ENCODE assay signal across 8 cellular contexts in the genomic region with DNA sequence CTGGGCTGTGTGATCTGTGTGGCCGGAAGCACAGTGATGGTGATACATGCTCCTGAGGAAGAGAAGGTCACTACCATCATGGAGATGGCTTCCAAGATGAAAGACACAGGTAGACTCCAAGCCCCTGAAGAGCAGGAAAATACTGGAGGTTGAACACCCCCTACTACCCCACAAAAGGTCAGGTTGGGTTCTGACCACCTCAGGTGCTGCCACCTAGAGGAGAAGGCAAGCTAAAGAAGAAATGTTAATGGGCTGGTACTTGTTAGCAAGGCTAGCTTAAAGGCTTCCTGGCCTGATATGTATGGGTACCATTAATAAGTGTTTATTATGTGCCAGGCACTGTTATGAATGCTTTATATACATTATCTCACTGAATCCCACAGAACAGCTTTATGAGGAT. TPM values are rescaled to one million over a fixed set of nuclear protein-coding genes. Genes with fewer than 3 reads are reported as not detected.
DNase-seq lines count a peak whose midpoint lies in the region; ATAC-seq and TF ChIP-seq lines count a peak whose summit lies in the region.

No MANE protein-coding gene starts in this region.

- H3K27me3 Mint-ChIP-seq in WTC11 (ENCODE audit: low read depth): no peaks in the 10 kb centered on the region

- POLR2A ChIA-PET in WTC11 (lab: Charles Lee): interaction anchor here (0.5 to 1.0 kb wide), 2 partner anchors 24 to 101 kb away, joined by 3 to 4 read pairs; no protein-coding TSS in a partner anchor

- no peaks in the 10 kb centered on the region for H3K4me1 ChIP-seq in uterus

- H3K4me1 Mint-ChIP-seq in WTC11: no peaks in the 10 kb centered on the region

- intact Hi-C loops in uterus (cut with DNase I; ENCODE audit: low total_unique reads): loop anchor here (10.0 kb wide), 1 partner anchor 87 kb away; no protein-coding TSS in a partner anchor

- peak; percentile 66 for ATAC-seq in HG03354 (IDR thresholded peaks at IDR 0.05; ENCODE audit: poor library complexity, severe bottlenecking, unreplicated experiment)
- peak; percentile 90 for ATAC-seq in WTC11
- ATAC-seq in GM19023 (IDR thresholded peaks at IDR 0.05; ENCODE audit: unreplicated experiment): no peak

- no peak overlapping the region for H3K4me3 ChIP-seq in uterus

- H3K27ac Mint-ChIP-seq in WTC11: no peak overlapping the region

- no peak overlapping the region for H3K27ac ChIP-seq in uterus

- no peaks in the 10 kb centered on the region for H3K36me3 ChIP-seq in uterus

- no peaks in the 10 kb centered on the region for H3K27me3 ChIP-seq in uterus

- no peak for TF ChIP-seq POLR2A in uterus (IDR thresholded peaks at IDR 0.05)

- H3K9me3 ChIP-seq in uterus: no peaks in the 10 kb centered on the region

- CTCF ChIA-PET in WTC11 (lab: Charles Lee): interaction anchor here (0.6 to 3.9 kb wide), 49 partner anchors 9 to 389 kb away, joined by 3 to 57 read pairs (median 5); partner anchors contain the start of genes LSM11, MED7, NIPAL4 and SOX30

- TF ChIP-seq CTCF in WTC11 (IDR thresholded peaks at IDR 0.05) (no peak; the same call in 1 of the 2 replicates), uterus (IDR thresholded peaks at IDR 0.05) (peak in 3 of 4 experiments; percentile 18 to 32 (median 31))

- no peaks in the 10 kb centered on the region for H3K36me3 Mint-ChIP-seq in WTC11

- no peaks in the 10 kb centered on the region for H3K9me3 Mint-ChIP-seq in WTC11

- no peak overlapping the region for H3K4me3 Mint-ChIP-seq in WTC11

- DNase-seq in GM03348 (ENCODE audit: low spot score) (peak; percentile 51), WTC11 (ENCODE audit: low spot score) (peak; percentile 50), iPS-NIHi7 (ENCODE audit: extremely low spot score) (peak; percentile 83), uterus (no peak), DMS79 (lab: John Stamatoyannopoulos, UW) (no peak)
- DNase-seq in activated CD8-positive, alpha-beta memory T cell treated with anti-CD3 and anti-CD28 coated beads, Interleukin-2, amount 50 U/mL, for 48 hours: no peak

TF ChIP-seq in WTC11, 78 proteins besides CTCF, POLR2A, EP300 and RAD21 (continues in another document):
- TF ChIP-seq RELA (CRISPR knock-in tag; IDR thresholded peaks at IDR 0.05; ENCODE audit: borderline replicate concordance): no peak
- TF ChIP-seq ZBTB43 (CRISPR knock-in tag; IDR thresholded peaks at IDR 0.05): no peak
- TF ChIP-seq STAT6 (CRISPR knock-in tag; conservative IDR thresholded peaks at IDR 0.05; ENCODE audit: low read depth): no peak
- TF ChIP-seq E2F5 (CRISPR knock-in tag; IDR thresholded peaks at IDR 0.05): no peak
- TF ChIP-seq SMAD3 (CRISPR knock-in tag; IDR thresholded peaks at IDR 0.05; ENCODE audit: borderline replicate concordance): no peak
- no peak for TF ChIP-seq NFE2L1 (CRISPR knock-in tag; IDR thresholded peaks at IDR 0.05)
- TF ChIP-seq FOXK1 (CRISPR knock-in tag; IDR thresholded peaks at IDR 0.05): no peak
- TF ChIP-seq ZNF416 (CRISPR knock-in tag; IDR thresholded peaks at IDR 0.05): no peak
- TF ChIP-seq AFF4 (CRISPR knock-in tag; IDR thresholded peaks at IDR 0.05; ENCODE audit: borderline replicate concordance): no peak
- TF ChIP-seq, protein P1, sequence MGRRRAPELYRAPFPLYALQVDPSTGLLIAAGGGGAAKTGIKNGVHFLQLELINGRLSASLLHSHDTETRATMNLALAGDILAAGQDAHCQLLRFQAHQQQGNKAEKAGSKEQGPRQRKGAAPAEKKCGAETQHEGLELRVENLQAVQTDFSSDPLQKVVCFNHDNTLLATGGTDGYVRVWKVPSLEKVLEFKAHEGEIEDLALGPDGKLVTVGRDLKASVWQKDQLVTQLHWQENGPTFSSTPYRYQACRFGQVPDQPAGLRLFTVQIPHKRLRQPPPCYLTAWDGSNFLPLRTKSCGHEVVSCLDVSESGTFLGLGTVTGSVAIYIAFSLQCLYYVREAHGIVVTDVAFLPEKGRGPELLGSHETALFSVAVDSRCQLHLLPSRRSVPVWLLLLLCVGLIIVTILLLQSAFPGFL (CRISPR knock-in tag; IDR thresholded peaks at IDR 0.05; ENCODE audit: borderline replicate concordance): no peak
- no peak for TF ChIP-seq TP53 (CRISPR knock-in tag; IDR thresholded peaks at IDR 0.05)
- no peak for TF ChIP-seq CBFB (CRISPR knock-in tag; IDR thresholded peaks at IDR 0.05; ENCODE audit: low read depth)
- no peak for TF ChIP-seq ZNF263 (CRISPR knock-in tag; IDR thresholded peaks at IDR 0.05; ENCODE audit: low read depth)

RNA-seq across cellular contexts. Expression of gene NIPAL4, which starts 11.7 kb away (rescaled TPM):
- total RNA-seq in WTC11 (2021) (0.11 TPM in 1 of 3 replicates, not detected in the others), uterus (under 1 TPM in 2 of 4 donors, not detected in 2; 0.14 to 0.43 TPM)

Comparison
In these comparisons a context has a peak if more than half of its experiments do, and no peak if none do; other contexts are left out.
1. DNase-seq: peak in GM03348 (single experiment), WTC11 (single experiment) and iPS-NIHi7 (single experiment); none in uterus (0 of 2), DMS79 (single experiment) and activated CD8-positive, alpha-beta memory T cell treated with anti-CD3 and anti-CD28 coated beads, Interleukin-2, amount 50 U/mL, for 48 hours (single experiment).